Comparison of ENCODE assay signal across 2 cellular contexts in genomic region chr4:186685744-186686143, GRCh38.
TF ChIP-seq lines count a peak whose summit lies in the region.

No MANE protein-coding gene starts in this region.

TF ChIP-seq in endothelial cell of umbilical vein, 7 proteins besides CTCF, POLR2A, EP300 and RAD21:
- TF ChIP-seq JUN (IDR thresholded peaks at IDR 0.05; ENCODE audit: borderline replicate concordance, insufficient read depth, insufficient read length, low read depth) (no peak), EZH2 (IDR thresholded peaks at IDR 0.05; ENCODE audit: borderline replicate concordance, low read depth, low read length, severe bottlenecking) (no peak), POLR2AphosphoS5 (IDR thresholded peaks at IDR 0.05; ENCODE audit: insufficient read depth, low read depth, low read length) (no peak), MYC (IDR thresholded peaks at IDR 0.05; ENCODE audit: low read depth, low read length) (no peak), FOS (IDR thresholded peaks at IDR 0.05; ENCODE audit: borderline replicate concordance, insufficient read depth, low read length) (peak; percentile 33), GATA2 (IDR thresholded peaks at IDR 0.05; ENCODE audit: insufficient read depth, insufficient read length, low read depth, low read length) (no peak)
- TF ChIP-seq, protein P1, sequence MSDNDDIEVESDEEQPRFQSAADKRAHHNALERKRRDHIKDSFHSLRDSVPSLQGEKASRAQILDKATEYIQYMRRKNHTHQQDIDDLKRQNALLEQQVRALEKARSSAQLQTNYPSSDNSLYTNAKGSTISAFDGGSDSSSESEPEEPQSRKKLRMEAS (IDR thresholded peaks at IDR 0.05; ENCODE audit: insufficient read depth, insufficient read length), result no peak

TF ChIP-seq in HepG2, 621 proteins besides CTCF, POLR2A, EP300 and RAD21 (continues in another document):
- TF ChIP-seq, protein P2, sequence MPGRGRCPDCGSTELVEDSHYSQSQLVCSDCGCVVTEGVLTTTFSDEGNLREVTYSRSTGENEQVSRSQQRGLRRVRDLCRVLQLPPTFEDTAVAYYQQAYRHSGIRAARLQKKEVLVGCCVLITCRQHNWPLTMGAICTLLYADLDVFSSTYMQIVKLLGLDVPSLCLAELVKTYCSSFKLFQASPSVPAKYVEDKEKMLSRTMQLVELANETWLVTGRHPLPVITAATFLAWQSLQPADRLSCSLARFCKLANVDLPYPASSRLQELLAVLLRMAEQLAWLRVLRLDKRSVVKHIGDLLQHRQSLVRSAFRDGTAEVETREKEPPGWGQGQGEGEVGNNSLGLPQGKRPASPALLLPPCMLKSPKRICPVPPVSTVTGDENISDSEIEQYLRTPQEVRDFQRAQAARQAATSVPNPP (CRISPR knock-in tag; IDR thresholded peaks at IDR 0.05), result no peak
- TF ChIP-seq ZNF205 (CRISPR knock-in tag; IDR thresholded peaks at IDR 0.05) (no peak), POLR2AphosphoS5 (IDR thresholded peaks at IDR 0.05; ENCODE audit: low read depth, low read length) (0 out of 2 replicates have a peak, but pooled peaks have one; percentile 6), TARDBP (CRISPR knock-in tag; IDR thresholded peaks at IDR 0.05) (no peak), ZNF782 (CRISPR knock-in tag; IDR thresholded peaks at IDR 0.05; ENCODE audit: borderline replicate concordance) (no peak), ZNF629 (CRISPR knock-in tag; conservative IDR thresholded peaks at IDR 0.05) (no peak), TFDP1 (CRISPR knock-in tag; IDR thresholded peaks at IDR 0.05; ENCODE audit: borderline replicate concordance) (no peak), REPIN1 (CRISPR knock-in tag; IDR thresholded peaks at IDR 0.05; ENCODE audit: borderline replicate concordance, low read depth) (no peak), ZNF276 (CRISPR knock-in tag; IDR thresholded peaks at IDR 0.05; ENCODE audit: low read depth) (no peak), HNF1B (CRISPR knock-in tag; IDR thresholded peaks at IDR 0.05) (no peak), MIER2 (CRISPR knock-in tag; IDR thresholded peaks at IDR 0.05) (no peak), PLSCR1 (CRISPR knock-in tag; IDR thresholded peaks at IDR 0.05; ENCODE audit: borderline replicate concordance) (no peak), PITX1 (CRISPR knock-in tag; IDR thresholded peaks at IDR 0.05) (no peak), ZFP36 (IDR thresholded peaks at IDR 0.05; ENCODE audit: borderline replicate concordance, low read depth, low read length, partially characterized antibody) (no peak), ZNF547 (CRISPR knock-in tag; IDR thresholded peaks at IDR 0.05) (no peak), ZFAT (CRISPR knock-in tag; conservative IDR thresholded peaks at IDR 0.05) (no peak), ZNF20 (CRISPR knock-in tag; IDR thresholded peaks at IDR 0.05) (no peak), ZNF230 (CRISPR knock-in tag; IDR thresholded peaks at IDR 0.05) (no peak), ZNF367 (CRISPR knock-in tag; IDR thresholded peaks at IDR 0.05; ENCODE audit: borderline replicate concordance) (no peak), ETS1 (CRISPR knock-in tag; IDR thresholded peaks at IDR 0.05) (no peak), ZNF772 (CRISPR knock-in tag; IDR thresholded peaks at IDR 0.05) (no peak), ZBTB38 (CRISPR knock-in tag; IDR thresholded peaks at IDR 0.05) (no peak), PPARG (CRISPR knock-in tag; conservative IDR thresholded peaks at IDR 0.05) (peak; percentile 44; the same call in 1 of the 2 replicates), RBFOX2 (IDR thresholded peaks at IDR 0.05; ENCODE audit: low read depth, low read length) (0 out of 2 replicates have a peak, but pooled peaks have one; percentile 20), ATF4 (CRISPR knock-in tag; IDR thresholded peaks at IDR 0.05) (no peak), ZFP37 (CRISPR knock-in tag; IDR thresholded peaks at IDR 0.05; ENCODE audit: borderline replicate concordance) (no peak), CENPX (CRISPR knock-in tag; IDR thresholded peaks at IDR 0.05) (no peak), SATB2 (CRISPR knock-in tag; IDR thresholded peaks at IDR 0.05) (no peak), ZNF879 (CRISPR knock-in tag; IDR thresholded peaks at IDR 0.05) (no peak), MEF2D (CRISPR knock-in tag; IDR thresholded peaks at IDR 0.05) (no peak), NFKB2 (CRISPR knock-in tag; IDR thresholded peaks at IDR 0.05; ENCODE audit: borderline replicate concordance) (no peak)
- TF ChIP-seq, protein P3, sequence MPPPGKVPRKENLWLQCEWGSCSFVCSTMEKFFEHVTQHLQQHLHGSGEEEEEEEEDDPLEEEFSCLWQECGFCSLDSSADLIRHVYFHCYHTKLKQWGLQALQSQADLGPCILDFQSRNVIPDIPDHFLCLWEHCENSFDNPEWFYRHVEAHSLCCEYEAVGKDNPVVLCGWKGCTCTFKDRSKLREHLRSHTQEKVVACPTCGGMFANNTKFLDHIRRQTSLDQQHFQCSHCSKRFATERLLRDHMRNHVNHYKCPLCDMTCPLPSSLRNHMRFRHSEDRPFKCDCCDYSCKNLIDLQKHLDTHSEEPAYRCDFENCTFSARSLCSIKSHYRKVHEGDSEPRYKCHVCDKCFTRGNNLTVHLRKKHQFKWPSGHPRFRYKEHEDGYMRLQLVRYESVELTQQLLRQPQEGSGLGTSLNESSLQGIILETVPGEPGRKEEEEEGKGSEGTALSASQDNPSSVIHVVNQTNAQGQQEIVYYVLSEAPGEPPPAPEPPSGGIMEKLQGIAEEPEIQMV (CRISPR knock-in tag; IDR thresholded peaks at IDR 0.05; ENCODE audit: low read depth), result no peak
- TF ChIP-seq, protein P4, sequence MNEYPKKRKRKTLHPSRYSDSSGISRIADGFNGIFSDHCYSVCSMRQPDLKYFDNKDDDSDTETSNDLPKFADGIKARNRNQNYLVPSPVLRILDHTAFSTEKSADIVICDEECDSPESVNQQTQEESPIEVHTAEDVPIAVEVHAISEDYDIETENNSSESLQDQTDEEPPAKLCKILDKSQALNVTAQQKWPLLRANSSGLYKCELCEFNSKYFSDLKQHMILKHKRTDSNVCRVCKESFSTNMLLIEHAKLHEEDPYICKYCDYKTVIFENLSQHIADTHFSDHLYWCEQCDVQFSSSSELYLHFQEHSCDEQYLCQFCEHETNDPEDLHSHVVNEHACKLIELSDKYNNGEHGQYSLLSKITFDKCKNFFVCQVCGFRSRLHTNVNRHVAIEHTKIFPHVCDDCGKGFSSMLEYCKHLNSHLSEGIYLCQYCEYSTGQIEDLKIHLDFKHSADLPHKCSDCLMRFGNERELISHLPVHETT (CRISPR knock-in tag; conservative IDR thresholded peaks at IDR 0.05), result no peak
- TF ChIP-seq, protein P1 (IDR thresholded peaks at IDR 0.05), result no peak
- TF ChIP-seq, protein P5, sequence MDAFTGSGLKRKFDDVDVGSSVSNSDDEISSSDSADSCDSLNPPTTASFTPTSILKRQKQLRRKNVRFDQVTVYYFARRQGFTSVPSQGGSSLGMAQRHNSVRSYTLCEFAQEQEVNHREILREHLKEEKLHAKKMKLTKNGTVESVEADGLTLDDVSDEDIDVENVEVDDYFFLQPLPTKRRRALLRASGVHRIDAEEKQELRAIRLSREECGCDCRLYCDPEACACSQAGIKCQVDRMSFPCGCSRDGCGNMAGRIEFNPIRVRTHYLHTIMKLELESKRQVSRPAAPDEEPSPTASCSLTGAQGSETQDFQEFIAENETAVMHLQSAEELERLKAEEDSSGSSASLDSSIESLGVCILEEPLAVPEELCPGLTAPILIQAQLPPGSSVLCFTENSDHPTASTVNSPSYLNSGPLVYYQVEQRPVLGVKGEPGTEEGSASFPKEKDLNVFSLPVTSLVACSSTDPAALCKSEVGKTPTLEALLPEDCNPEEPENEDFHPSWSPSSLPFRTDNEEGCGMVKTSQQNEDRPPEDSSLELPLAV (CRISPR knock-in tag; conservative IDR thresholded peaks at IDR 0.05; ENCODE audit: low read depth), result no peak
- TF ChIP-seq, protein P6, sequence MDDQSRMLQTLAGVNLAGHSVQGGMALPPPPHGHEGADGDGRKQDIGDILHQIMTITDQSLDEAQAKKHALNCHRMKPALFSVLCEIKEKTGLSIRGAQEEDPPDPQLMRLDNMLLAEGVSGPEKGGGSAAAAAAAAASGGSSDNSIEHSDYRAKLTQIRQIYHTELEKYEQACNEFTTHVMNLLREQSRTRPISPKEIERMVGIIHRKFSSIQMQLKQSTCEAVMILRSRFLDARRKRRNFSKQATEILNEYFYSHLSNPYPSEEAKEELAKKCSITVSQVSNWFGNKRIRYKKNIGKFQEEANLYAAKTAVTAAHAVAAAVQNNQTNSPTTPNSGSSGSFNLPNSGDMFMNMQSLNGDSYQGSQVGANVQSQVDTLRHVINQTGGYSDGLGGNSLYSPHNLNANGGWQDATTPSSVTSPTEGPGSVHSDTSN (CRISPR knock-in tag; IDR thresholded peaks at IDR 0.05; ENCODE audit: borderline replicate concordance), result no peak
- TF ChIP-seq, protein P7, sequence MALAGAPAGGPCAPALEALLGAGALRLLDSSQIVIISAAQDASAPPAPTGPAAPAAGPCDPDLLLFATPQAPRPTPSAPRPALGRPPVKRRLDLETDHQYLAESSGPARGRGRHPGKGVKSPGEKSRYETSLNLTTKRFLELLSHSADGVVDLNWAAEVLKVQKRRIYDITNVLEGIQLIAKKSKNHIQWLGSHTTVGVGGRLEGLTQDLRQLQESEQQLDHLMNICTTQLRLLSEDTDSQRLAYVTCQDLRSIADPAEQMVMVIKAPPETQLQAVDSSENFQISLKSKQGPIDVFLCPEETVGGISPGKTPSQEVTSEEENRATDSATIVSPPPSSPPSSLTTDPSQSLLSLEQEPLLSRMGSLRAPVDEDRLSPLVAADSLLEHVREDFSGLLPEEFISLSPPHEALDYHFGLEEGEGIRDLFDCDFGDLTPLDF (CRISPR knock-in tag; IDR thresholded peaks at IDR 0.05), result no peak
- TF ChIP-seq, protein P8, sequence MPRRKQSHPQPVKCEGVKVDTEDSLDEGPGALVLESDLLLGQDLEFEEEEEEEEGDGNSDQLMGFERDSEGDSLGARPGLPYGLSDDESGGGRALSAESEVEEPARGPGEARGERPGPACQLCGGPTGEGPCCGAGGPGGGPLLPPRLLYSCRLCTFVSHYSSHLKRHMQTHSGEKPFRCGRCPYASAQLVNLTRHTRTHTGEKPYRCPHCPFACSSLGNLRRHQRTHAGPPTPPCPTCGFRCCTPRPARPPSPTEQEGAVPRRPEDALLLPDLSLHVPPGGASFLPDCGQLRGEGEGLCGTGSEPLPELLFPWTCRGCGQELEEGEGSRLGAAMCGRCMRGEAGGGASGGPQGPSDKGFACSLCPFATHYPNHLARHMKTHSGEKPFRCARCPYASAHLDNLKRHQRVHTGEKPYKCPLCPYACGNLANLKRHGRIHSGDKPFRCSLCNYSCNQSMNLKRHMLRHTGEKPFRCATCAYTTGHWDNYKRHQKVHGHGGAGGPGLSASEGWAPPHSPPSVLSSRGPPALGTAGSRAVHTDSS (CRISPR knock-in tag; conservative IDR thresholded peaks at IDR 0.05), result no peak
